ENCODE assay signal across 2 cellular contexts in the genomic region with DNA sequence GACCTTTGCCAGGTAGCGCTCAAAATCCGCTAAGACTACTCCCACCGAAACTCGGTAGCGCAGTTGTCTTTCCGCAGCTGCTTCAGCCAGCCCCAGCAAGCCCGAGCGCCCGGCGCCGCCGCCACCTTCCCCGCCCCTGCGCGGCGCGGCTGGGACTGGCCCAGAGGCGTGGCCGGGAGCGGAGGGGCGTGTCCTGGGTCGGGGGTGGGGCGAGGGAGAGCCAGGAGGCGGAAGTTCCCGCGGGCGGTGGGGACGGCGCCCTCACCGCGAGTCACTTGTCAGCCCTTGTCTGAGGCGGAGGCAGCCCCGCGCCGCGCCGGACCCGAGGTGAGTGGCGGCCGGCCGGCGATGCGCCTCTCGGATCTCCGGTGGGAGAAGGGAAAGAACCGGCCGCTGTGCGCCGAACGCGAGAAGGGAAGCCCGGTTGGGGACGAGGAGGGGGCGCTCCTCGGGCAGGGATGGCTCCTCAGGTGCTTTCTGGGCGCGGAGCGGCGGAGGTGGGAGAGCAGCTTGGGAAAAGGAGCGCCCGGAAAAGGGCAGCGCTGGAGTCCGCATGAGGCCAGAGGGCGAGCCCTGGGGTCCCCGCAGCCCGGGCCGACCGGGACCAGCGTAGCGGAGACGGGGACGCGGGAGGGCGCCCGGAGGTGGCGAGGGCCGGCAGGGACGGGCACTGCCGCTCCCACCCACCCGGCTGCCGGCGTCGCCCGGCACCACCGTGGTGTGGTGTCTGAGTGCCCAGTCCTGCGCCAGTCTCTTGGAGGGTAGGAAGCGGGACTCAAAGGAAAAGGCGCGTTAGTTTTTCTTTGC.
TF ChIP-seq lines count a peak whose summit lies in the region.

Gene PDLIM5 (plus strand): TSS at position 274 of the 807 bp plus-strand sequence. CDS start 3,347 bp downstream, outside the sequence.

TF ChIP-seq in HCT116, 20 proteins besides CTCF, POLR2A, EP300 and RAD21 (continued from another document):
- TF ChIP-seq, protein P1, sequence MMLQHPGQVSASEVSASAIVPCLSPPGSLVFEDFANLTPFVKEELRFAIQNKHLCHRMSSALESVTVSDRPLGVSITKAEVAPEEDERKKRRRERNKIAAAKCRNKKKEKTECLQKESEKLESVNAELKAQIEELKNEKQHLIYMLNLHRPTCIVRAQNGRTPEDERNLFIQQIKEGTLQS (IDR thresholded peaks at IDR 0.05) = no peak
- no peak for TF ChIP-seq EZH2phosphoT487 (IDR thresholded peaks at IDR 0.05; ENCODE audit: borderline replicate concordance)
- TF ChIP-seq SIN3A (IDR thresholded peaks at IDR 0.05; ENCODE audit: low read depth) = peak; percentile 84
- TF ChIP-seq SP1 (IDR thresholded peaks at IDR 0.05; ENCODE audit: low read depth) = peak; percentile 41
- TF ChIP-seq SRF (IDR thresholded peaks at IDR 0.05; ENCODE audit: low read depth) = no peak
- no peak for TF ChIP-seq EZH2 (IDR thresholded peaks at IDR 0.05)
- TF ChIP-seq JUND (IDR thresholded peaks at IDR 0.05) = no peak
- TF ChIP-seq POLR2AphosphoS5 (IDR thresholded peaks at IDR 0.05; ENCODE audit: low read depth, low read length) = peak; percentile 88
- no peak for TF ChIP-seq ZBTB33 (IDR thresholded peaks at IDR 0.05; ENCODE audit: extremely low read depth, insufficient replicate concordance, low read length)
- TF ChIP-seq FOSL1 (IDR thresholded peaks at IDR 0.05; ENCODE audit: low read depth) = no peak
- TF ChIP-seq, protein P2, sequence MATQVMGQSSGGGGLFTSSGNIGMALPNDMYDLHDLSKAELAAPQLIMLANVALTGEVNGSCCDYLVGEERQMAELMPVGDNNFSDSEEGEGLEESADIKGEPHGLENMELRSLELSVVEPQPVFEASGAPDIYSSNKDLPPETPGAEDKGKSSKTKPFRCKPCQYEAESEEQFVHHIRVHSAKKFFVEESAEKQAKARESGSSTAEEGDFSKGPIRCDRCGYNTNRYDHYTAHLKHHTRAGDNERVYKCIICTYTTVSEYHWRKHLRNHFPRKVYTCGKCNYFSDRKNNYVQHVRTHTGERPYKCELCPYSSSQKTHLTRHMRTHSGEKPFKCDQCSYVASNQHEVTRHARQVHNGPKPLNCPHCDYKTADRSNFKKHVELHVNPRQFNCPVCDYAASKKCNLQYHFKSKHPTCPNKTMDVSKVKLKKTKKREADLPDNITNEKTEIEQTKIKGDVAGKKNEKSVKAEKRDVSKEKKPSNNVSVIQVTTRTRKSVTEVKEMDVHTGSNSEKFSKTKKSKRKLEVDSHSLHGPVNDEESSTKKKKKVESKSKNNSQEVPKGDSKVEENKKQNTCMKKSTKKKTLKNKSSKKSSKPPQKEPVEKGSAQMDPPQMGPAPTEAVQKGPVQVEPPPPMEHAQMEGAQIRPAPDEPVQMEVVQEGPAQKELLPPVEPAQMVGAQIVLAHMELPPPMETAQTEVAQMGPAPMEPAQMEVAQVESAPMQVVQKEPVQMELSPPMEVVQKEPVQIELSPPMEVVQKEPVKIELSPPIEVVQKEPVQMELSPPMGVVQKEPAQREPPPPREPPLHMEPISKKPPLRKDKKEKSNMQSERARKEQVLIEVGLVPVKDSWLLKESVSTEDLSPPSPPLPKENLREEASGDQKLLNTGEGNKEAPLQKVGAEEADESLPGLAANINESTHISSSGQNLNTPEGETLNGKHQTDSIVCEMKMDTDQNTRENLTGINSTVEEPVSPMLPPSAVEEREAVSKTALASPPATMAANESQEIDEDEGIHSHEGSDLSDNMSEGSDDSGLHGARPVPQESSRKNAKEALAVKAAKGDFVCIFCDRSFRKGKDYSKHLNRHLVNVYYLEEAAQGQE (IDR thresholded peaks at IDR 0.05; ENCODE audit: low read depth) = no peak
- peak; percentile 61 for TF ChIP-seq YY1 (IDR thresholded peaks at IDR 0.05; ENCODE audit: extremely low read depth, insufficient replicate concordance, low read depth, low read length)
- no peak for TF ChIP-seq CEBPB (IDR thresholded peaks at IDR 0.05; ENCODE audit: low read depth)

TF ChIP-seq in SK-N-SH treated with all-trans-retinoic acid at 6 μM for 48 hours, 23 proteins besides CTCF, POLR2A, EP300 and RAD21 (continued from another document):
- no peak for TF ChIP-seq GLIS3 (CRISPR knock-in tag; IDR thresholded peaks at IDR 0.05)
- no peak for TF ChIP-seq ZNF565 (CRISPR knock-in tag; conservative IDR thresholded peaks at IDR 0.05; ENCODE audit: low read depth)
- TF ChIP-seq CSDC2 (CRISPR knock-in tag; IDR thresholded peaks at IDR 0.05) = no peak
- no peak for TF ChIP-seq RARB (CRISPR knock-in tag; IDR thresholded peaks at IDR 0.05)
- no peak for TF ChIP-seq TOX (CRISPR knock-in tag; IDR thresholded peaks at IDR 0.05; ENCODE audit: borderline replicate concordance)
- TF ChIP-seq ZFP3 (CRISPR knock-in tag; IDR thresholded peaks at IDR 0.05) = no peak
- TF ChIP-seq ZNF8 (CRISPR knock-in tag; IDR thresholded peaks at IDR 0.05) = no peak
- TF ChIP-seq BACH2 (CRISPR knock-in tag; IDR thresholded peaks at IDR 0.05; ENCODE audit: borderline replicate concordance) = no peak
- no peak for TF ChIP-seq CSRNP3 (CRISPR knock-in tag; IDR thresholded peaks at IDR 0.05)
- TF ChIP-seq, protein P3, sequence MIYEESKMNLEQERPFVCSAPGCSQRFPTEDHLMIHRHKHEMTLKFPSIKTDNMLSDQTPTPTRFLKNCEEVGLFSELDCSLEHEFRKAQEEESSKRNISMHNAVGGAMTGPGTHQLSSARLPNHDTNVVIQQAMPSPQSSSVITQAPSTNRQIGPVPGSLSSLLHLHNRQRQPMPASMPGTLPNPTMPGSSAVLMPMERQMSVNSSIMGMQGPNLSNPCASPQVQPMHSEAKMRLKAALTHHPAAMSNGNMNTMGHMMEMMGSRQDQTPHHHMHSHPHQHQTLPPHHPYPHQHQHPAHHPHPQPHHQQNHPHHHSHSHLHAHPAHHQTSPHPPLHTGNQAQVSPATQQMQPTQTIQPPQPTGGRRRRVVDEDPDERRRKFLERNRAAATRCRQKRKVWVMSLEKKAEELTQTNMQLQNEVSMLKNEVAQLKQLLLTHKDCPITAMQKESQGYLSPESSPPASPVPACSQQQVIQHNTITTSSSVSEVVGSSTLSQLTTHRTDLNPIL (CRISPR knock-in tag; IDR thresholded peaks at IDR 0.05; ENCODE audit: low read depth) = no peak
- no peak for TF ChIP-seq PPARA (CRISPR knock-in tag; IDR thresholded peaks at IDR 0.05; ENCODE audit: borderline replicate concordance)
